Comparison of ENCODE assay signal across 8 cellular contexts in the genomic region with DNA sequence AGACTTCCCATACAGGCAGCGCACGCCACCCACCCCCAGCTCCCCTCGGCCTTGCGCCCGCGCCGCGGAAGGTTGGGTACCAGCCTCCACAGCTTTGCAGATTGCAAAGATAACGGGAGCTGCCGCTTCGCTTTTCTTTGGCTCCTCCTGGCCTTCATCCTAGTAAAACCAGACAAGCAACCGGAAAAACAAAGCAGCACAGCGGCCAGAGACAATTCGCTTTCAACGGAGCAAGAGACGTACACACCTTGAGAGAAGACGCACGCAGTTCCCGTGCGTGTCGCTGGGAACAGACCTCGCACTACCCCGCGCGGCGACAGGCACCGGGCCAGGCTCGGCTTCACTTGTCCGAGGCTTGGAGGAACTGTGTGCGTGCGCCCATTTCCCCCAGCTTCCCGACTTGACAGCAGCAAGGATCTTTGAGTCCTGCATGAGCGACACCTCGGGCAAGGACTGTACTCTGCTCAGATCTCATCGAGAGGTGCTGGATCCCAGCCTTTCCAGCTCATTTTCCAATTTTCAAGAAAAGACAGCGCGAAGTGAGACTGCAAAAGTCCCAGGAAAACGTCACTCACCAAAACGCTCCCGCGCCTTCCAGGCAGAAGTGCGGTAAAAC. TPM values are rescaled to one million over a fixed set of nuclear protein-coding genes. Genes with fewer than 3 reads are reported as not detected.
DNase-seq lines count a peak whose midpoint lies in the region; ATAC-seq and TF ChIP-seq lines count a peak whose summit lies in the region.

No MANE protein-coding gene starts in this region.

- H3K27ac Mint-ChIP-seq in natural killer cell: no peak overlapping the region

- H3K9ac ChIP-seq in KMS-11: no peak overlapping the region

- H3K27me3 ChIP-seq in KMS-11 (ENCODE audit: insufficient read depth, low read depth): peaks cover 35% of the 10 kb centered on the region
- H3K27me3 ChIP-seq in ectodermal cell (ENCODE audit: control insufficient read depth, insufficient read depth, low read length, poor library complexity, severe bottlenecking): peaks cover 68% of the 10 kb centered on the region

- no peaks in the 10 kb centered on the region for H3K9me3 ChIP-seq in ectodermal cell (ENCODE audit: control insufficient read depth, low read length)

- peak overlapping the region; percentile 58 for H3K4me2 ChIP-seq in KMS-11

- POLR2A ChIA-PET in AG04449 (lab: Yijun Ruan, JAX): no interaction called here

- H3K9me3 Mint-ChIP-seq in natural killer cell: no peaks in the 10 kb centered on the region

- CTCF ChIA-PET in AG04449 (lab: Yijun Ruan, JAX): no interaction called here

- H3K4me1 ChIP-seq in KMS-11 (ENCODE audit: low read depth, poor library complexity, severe bottlenecking) (peaks cover 15% of the 10 kb centered on the region), ectodermal cell (ENCODE audit: control insufficient read depth, insufficient read depth, low read length) (peaks cover 24% of the 10 kb centered on the region)

- H3K36me3 ChIP-seq in KMS-11 (ENCODE audit: insufficient read depth) (no peaks in the 10 kb centered on the region), ectodermal cell (ENCODE audit: control insufficient read depth, insufficient read depth, low read length) (no peaks in the 10 kb centered on the region)

- H3K79me2 ChIP-seq in KMS-11 (ENCODE audit: insufficient read depth, low read depth): no peaks in the 10 kb centered on the region

- no peak for TF ChIP-seq CTCF in AG04449 (IDR thresholded peaks at IDR 0.05; ENCODE audit: insufficient read depth, low read length, missing control alignments)
- TF ChIP-seq CTCF in KMS-11 (conservative IDR thresholded peaks at IDR 0.05; ENCODE audit: low read depth, low read length): no peak
- TF ChIP-seq CTCF in natural killer cell (IDR thresholded peaks at IDR 0.05): no peak

- H3K4me3 Mint-ChIP-seq in natural killer cell: peak overlapping the region; percentile 76

- intact Hi-C loops in natural killer cell (cut with micrococcal nuclease): no loop called here

- peaks cover 57 to 61% of the 10 kb centered on the region in 2 donors for H3K27me3 Mint-ChIP-seq in natural killer cell (ENCODE audit: low read depth in 2 of 2)

- no peaks in the 10 kb centered on the region for H4K20me1 ChIP-seq in KMS-11 (ENCODE audit: insufficient read depth)

- H3K27ac ChIP-seq in KMS-11: no peak overlapping the region
- H3K27ac ChIP-seq in ectodermal cell (ENCODE audit: insufficient read depth, low read depth, low read length, poor library complexity, severe bottlenecking): no peak overlapping the region

- no peak for ATAC-seq in natural killer cell

- DNase-seq in AG04449 (ENCODE audit: low read depth, low spot score): no peak
- no peak for DNase-seq in natural killer cell
- DNase-seq in pons (ENCODE audit: low spot score): no peak
- DNase-seq in UCSD-AML1 (lab: John Stamatoyannopoulos, UW; ENCODE audit: unreplicated experiment): no peak
- DNase-seq in stimulated activated naive CD4-positive, alpha-beta T cell treated with Interleukin-2 at 50 U/mL for 16 hours (lab: John Stamatoyannopoulos, UW): no peak
- no peak for DNase-seq in hepatic stellate cell (ENCODE audit: low spot score)

- no peaks in the 10 kb centered on the region for H3K36me3 Mint-ChIP-seq in natural killer cell

- peak overlapping the region; percentile 23; the same call in 1 of the 2 replicates for H3K4me3 ChIP-seq in AG04449 (ENCODE audit: low read depth, low read length)
- no peak overlapping the region for H3K4me3 ChIP-seq in KMS-11 (IDR thresholded peaks at IDR 0.05; ENCODE audit: insufficient read depth, low read depth, low read length)
- H3K4me3 ChIP-seq in ectodermal cell (ENCODE audit: insufficient read depth, low read depth, low read length): peak overlapping the region; percentile 61

- H3K4me1 Mint-ChIP-seq in natural killer cell: peaks cover 0 to 8% of the 10 kb centered on the region in 2 donors

- peak overlapping the region; percentile 55; the same call in 1 of the 2 replicates for H2AFZ ChIP-seq in KMS-11 (ENCODE audit: low read depth)

- WGBS in ectodermal cell, 2 experiments: 2 to 3% methylated on average over 42 of the region's 42 CpGs

RNA-seq across cellular contexts. Expression of a gene that starts 1.0 kb away (rescaled TPM):
- polyA plus RNA-seq in ectodermal cell (2013, experiment 1 of 4): 1.4 TPM
- polyA plus RNA-seq in ectodermal cell (2013, experiment 2 of 4): 0.75 TPM
- polyA plus RNA-seq in ectodermal cell (2013, experiment 3 of 4): 0.91 TPM
- 0.65 TPM for polyA plus RNA-seq in ectodermal cell (2013, experiment 4 of 4)
- total RNA-seq in natural killer cell: under 1 TPM in 1 of 3 donors, not detected in 2; 0.07 TPM
